ENCODE assay signal across 21 cellular contexts in genomic region chr11:45366196-45366595, GRCh38.
DNase-seq lines count a peak whose midpoint lies in the region; TF ChIP-seq lines count a peak whose summit lies in the region.
"Had no signal": no experiment of that assay in that cellular context is flagged by ENCODE, and none has a peak within 500 bp of the region (broad histone marks: within the 10 kb centered on the region; RNA-seq: fewer than 3 reads in every experiment).

No MANE protein-coding gene starts in this region.

- H3K4me3 ChIP-seq in A673 (ENCODE audit: low read depth, low read length, poor library complexity, severe bottlenecking) (no peak overlapping the region), Peyer's patch (no peak overlapping the region), neural progenitor cell (no peak overlapping the region), OCI-LY7 (ENCODE audit: low read depth, low read length, poor library complexity, severe bottlenecking) (no peak overlapping the region)
- H3K4me3 ChIP-seq: esophagus squamous epithelium, K562, testis had no signal

- no peak overlapping the region for H2AFZ ChIP-seq in neural progenitor cell (replicated peaks)
- H2AFZ ChIP-seq in OCI-LY7 (ENCODE audit: low read length), result no peak overlapping the region

- peaks cover 21% of the 10 kb centered on the region for H3K4me1 ChIP-seq in A673 (ENCODE audit: insufficient read depth, low read length, poor library complexity, severe bottlenecking)
- H3K4me1 ChIP-seq in Peyer's patch, result no peaks in the 10 kb centered on the region
- peaks cover 32% of the 10 kb centered on the region for H3K4me1 ChIP-seq in neural progenitor cell
- H3K4me1 ChIP-seq in OCI-LY7 (ENCODE audit: insufficient read depth, low read length, poor library complexity, severe bottlenecking), result no peaks in the 10 kb centered on the region

- H3K4me2 ChIP-seq in neural progenitor cell (peak overlapping the region; percentile 63), OCI-LY7 (ENCODE audit: low read length) (no peak overlapping the region)

- no TSS peak for BruUV-seq in A673 (replicated peaks; lab: Mats Ljungman, UMichigan)
- no TSS peak for BruUV-seq in OCI-LY7 (replicated peaks; lab: Mats Ljungman, UMichigan)

- no peaks in the 10 kb centered on the region for H3K9me2 ChIP-seq in OCI-LY7 (ENCODE audit: insufficient read depth, low read length)

- H3K9ac ChIP-seq in neural progenitor cell, result no peak overlapping the region

- peak overlapping the region; percentile 71 for H3K4me3 Mint-ChIP-seq in neural progenitor cell
- H3K4me3 Mint-ChIP-seq: activated CD4-positive, alpha-beta T cell treated with anti-CD3 and anti-CD28 coated beads for 36 hours; central memory CD8-positive, alpha-beta T cell; immature natural killer cell; natural killer cell treated with Interleukin-12 subunit alpha and Interleukin-12 subunit beta and Interleukin-15 and Interleukin-18, amount 100 ng/mL, for 72 hours had no signal

- H4K20me1 ChIP-seq in neural progenitor cell (ENCODE audit: low read depth) (peaks cover 4% of the 10 kb centered on the region), OCI-LY7 (ENCODE audit: insufficient read depth, low read length) (no peaks in the 10 kb centered on the region)

- intact Hi-C loops in A673 (cut with micrococcal nuclease; ENCODE audit: unreplicated experiment) (no loop called here), posterior vena cava (cut with DNase I) (no loop called here), OCI-LY7 (cut with micrococcal nuclease; ENCODE audit: unreplicated experiment) (no loop called here)

- POLR2A ChIA-PET in A673 (lab: Charles Lee; ENCODE audit: low non-redundant PET), result no interaction called here
- POLR2A ChIA-PET in OCI-LY7 (lab: Charles Lee), result interaction anchor here (0.6 kb wide), 1 partner anchor 406 kb away, joined by 4 read pairs; no protein-coding TSS in a partner anchor

- CTCF ChIA-PET in A673 (lab: Charles Lee) (interaction anchor here (1.4 kb wide), 1 partner anchor 405 kb away, joined by 8 read pairs; no protein-coding TSS in a partner anchor), OCI-LY7 (lab: Charles Lee; ENCODE audit: unreplicated experiment) (no interaction called here)

- no peaks in the 10 kb centered on the region for H3K36me3 Mint-ChIP-seq in neural progenitor cell
- H3K36me3 Mint-ChIP-seq: CD4-positive, alpha-beta memory T cell; natural killer cell treated with Interleukin-12 subunit alpha and Interleukin-12 subunit beta and Interleukin-15 and Interleukin-18, amount 100 ng/mL, for 72 hours had no signal

- H3K27ac Mint-ChIP-seq in neural progenitor cell, result peak overlapping the region; percentile 88
- H3K27ac Mint-ChIP-seq: activated CD4-positive, alpha-beta T cell treated with anti-CD3 and anti-CD28 coated beads for 36 hours; CD4-positive, alpha-beta memory T cell; immature natural killer cell; natural killer cell treated with Interleukin-12 subunit alpha and Interleukin-12 subunit beta and Interleukin-15 and Interleukin-18, amount 100 ng/mL, for 72 hours had no signal

- DNase-seq in A673 (ENCODE audit: low spot score) (no peak), Peyer's patch (no peak), globus pallidus (ENCODE audit: low spot score) (peak; percentile 43), neural progenitor cell (ENCODE audit: low spot score) (no peak), posterior vena cava (ENCODE audit: low spot score) (no peak), OCI-LY7 (ENCODE audit: low spot score) (no peak), dedifferentiated amniotic fluid mesenchymal stem cell (ENCODE audit: extremely low spot score) (no peak), GM19238 (ENCODE audit: insufficient read length, low spot score) (no peak)
- DNase-seq: activated CD4-positive, alpha-beta T cell treated with anti-CD3 and anti-CD28 coated beads for 36 hours; CD4-positive, alpha-beta memory T cell; DMS79; effector memory CD4-positive, alpha-beta T cell; esophagus squamous epithelium; glutamatergic neuron; immature natural killer cell; mammary epithelial cell; NCI-H187; testis had no signal

- H3K79me2 ChIP-seq in neural progenitor cell (ENCODE audit: low read depth) (no peaks in the 10 kb centered on the region), OCI-LY7 (ENCODE audit: insufficient read depth, low read depth, low read length) (no peaks in the 10 kb centered on the region)

- H3F3A ChIP-seq in neural progenitor cell (ENCODE audit: low read depth), result peaks cover 18% of the 10 kb centered on the region

- no peaks in the 10 kb centered on the region for H3K9me3 Mint-ChIP-seq in neural progenitor cell
- H3K9me3 Mint-ChIP-seq: CD4-positive, alpha-beta memory T cell; central memory CD8-positive, alpha-beta T cell; immature natural killer cell; natural killer cell treated with Interleukin-12 subunit alpha and Interleukin-12 subunit beta and Interleukin-15 and Interleukin-18, amount 100 ng/mL, for 72 hours had no signal

- TF ChIP-seq POLR2A in Peyer's patch (IDR thresholded peaks at IDR 0.05), result no peak

- peaks cover 14% of the 10 kb centered on the region for H3K27me3 Mint-ChIP-seq in neural progenitor cell (ENCODE audit: insufficient read depth, low read depth)

- H3K9me3 ChIP-seq in A673 (ENCODE audit: low read depth, low read length, poor library complexity, severe bottlenecking) (no peaks in the 10 kb centered on the region), Peyer's patch (no peaks in the 10 kb centered on the region), neural progenitor cell (ENCODE audit: low read depth) (no peaks in the 10 kb centered on the region), OCI-LY7 (ENCODE audit: low read length) (no peaks in the 10 kb centered on the region)
- H3K9me3 ChIP-seq: esophagus squamous epithelium, testis had no signal

- H3K27ac ChIP-seq in A673 (ENCODE audit: low read depth, low read length, poor library complexity, severe bottlenecking) (peak overlapping the region; percentile 2), Peyer's patch (peak overlapping the region; percentile 26 to 49 (median 36)), neural progenitor cell (no peak overlapping the region), OCI-LY7 (ENCODE audit: low read depth, low read length, poor library complexity, severe bottlenecking) (no peak overlapping the region)
- H3K27ac ChIP-seq: esophagus squamous epithelium, testis had no signal

- TF ChIP-seq CTCF in A673 (conservative IDR thresholded peaks at IDR 0.05; ENCODE audit: low read depth, low read length) (no peak), Peyer's patch (IDR thresholded peaks at IDR 0.05) (no peak), neural progenitor cell (IDR thresholded peaks at IDR 0.05) (no peak), OCI-LY7 (conservative IDR thresholded peaks at IDR 0.05; ENCODE audit: low read length) (no peak)

- H3K4me1 Mint-ChIP-seq in neural progenitor cell, result peaks cover 51% of the 10 kb centered on the region
- H3K4me1 Mint-ChIP-seq: central memory CD8-positive, alpha-beta T cell had no signal

- no peaks in the 10 kb centered on the region for H3K27me3 ChIP-seq in A673 (replicated peaks; ENCODE audit: insufficient read depth, low read depth, low read length, poor library complexity)
- H3K27me3 ChIP-seq in Peyer's patch, result no peaks in the 10 kb centered on the region
- H3K27me3 ChIP-seq in neural progenitor cell, result peaks cover 19% of the 10 kb centered on the region
- H3K27me3 ChIP-seq: testis had no signal

- H3K36me3 ChIP-seq in A673 (ENCODE audit: insufficient read depth, low read length, poor library complexity, severe bottlenecking), result no peaks in the 10 kb centered on the region
- H3K36me3 ChIP-seq in Peyer's patch, result no peaks in the 10 kb centered on the region
- H3K36me3 ChIP-seq in neural progenitor cell, result no peaks in the 10 kb centered on the region
- no peaks in the 10 kb centered on the region for H3K36me3 ChIP-seq in OCI-LY7 (ENCODE audit: insufficient read depth, low read length)
- H3K36me3 ChIP-seq: esophagus squamous epithelium had no signal

Comparison
In these comparisons a context has a peak if more than half of its experiments do, and no peak if none do; other contexts are left out.
1. H3K27ac ChIP-seq: peak in A673 (single experiment) and Peyer's patch (4 of 4); none in neural progenitor cell (single experiment) and OCI-LY7 (single experiment).